In genomic region chr3:182981038-182981380, GRCh38 we compare ENCODE assay signal across 8 cellular contexts. TPM values are rescaled to one million over a fixed set of nuclear protein-coding genes. Genes with fewer than 3 reads are reported as not detected.
A peak's percentile ranks its signal among the peaks of the same experiment; 100 is the strongest.
DNase-seq lines count a peak whose midpoint lies in the region; ATAC-seq, FAIRE-seq and TF ChIP-seq lines count a peak whose summit lies in the region.

No MANE protein-coding gene starts in this region.

- H3K9me3 ChIP-seq in small intestine (ENCODE audit: control insufficient read depth, low read depth): no peaks in the 10 kb centered on the region

- ATAC-seq in GM21528 (IDR thresholded peaks at IDR 0.05; ENCODE audit: low FRiP score, unreplicated experiment) (peak; percentile 15), left ventricle myocardium superior (peak; percentile 3)

- 64 to 71% (median 67%) methylated on average over 9 to 10 of the region's 10 CpGs for WGBS in small intestine, 3 donors

- TF ChIP-seq CTCF in WI38 (IDR thresholded peaks at IDR 0.05; ENCODE audit: low read depth, low read length): no peak

- H3K27me3 ChIP-seq in small intestine (ENCODE audit: control insufficient read depth in 2 of 2, insufficient read depth in 2 of 2, low read length in 2 of 2): no peaks in the 10 kb centered on the region

- no peak for FAIRE-seq in small intestine (lab: Jason Lieb, UNC)

- intact Hi-C loops in left ventricle myocardium superior (cut with micrococcal nuclease): no loop called here

- H3K36me3 ChIP-seq in small intestine (ENCODE audit: control insufficient read depth in 2 of 2, insufficient read depth in 2 of 2, low read length in 2 of 2): no peaks in the 10 kb centered on the region

- no peak for DNase-seq in left ventricle myocardium superior
- DNase-seq in small intestine: no peak
- DNase-seq in DMS53 treated with DMSO at 0.1 percent for 48 hours (lab: John Stamatoyannopoulos, UW; ENCODE audit: unreplicated experiment): no peak
- DNase-seq in occipital lobe (lab: John Stamatoyannopoulos, UW): no peak
- DNase-seq in GM19240 (ENCODE audit: insufficient read length, low spot score): no peak
- no peak for DNase-seq in stimulated activated CD4-positive, alpha-beta T cell treated with anti-CD3 and anti-CD28 coated beads, Interleukin-4, amount 100 ng/mL, for 4 hours

- peaks cover 2 to 4% of the 10 kb centered on the region in 2 donors for H3K4me1 ChIP-seq in small intestine (ENCODE audit: control insufficient read depth in 2 of 2, insufficient read depth in 1 of 2, low read depth in 1 of 2, low read length in 1 of 2)

- H3K27ac ChIP-seq in small intestine (ENCODE audit: low read depth in 1 of 2, low read length in 1 of 2): peak overlapping the region; percentile 42 to 66

- H3K4me3 ChIP-seq in WI38 (ENCODE audit: low read depth, low read length) (peak overlapping the region; percentile 65), small intestine (ENCODE audit: low read depth in 1 of 2, low read length in 2 of 2) (peak overlapping the region; percentile 98 to 99)

RNA-seq across cellular contexts. Expression of gene DCUN1D1, which starts 0.7 kb away (rescaled TPM):
- 39.5 TPM for total RNA-seq in left ventricle myocardium superior
- 10 to 100 TPM in 1 of 3 donors, 1 to 10 TPM in 2; 9.2 to 13.9 (median 9.6) TPM for polyA plus RNA-seq in small intestine
- total RNA-seq in occipital lobe: 94.1 TPM
